ENCODE assay signal across 18 cellular contexts in the genomic region with DNA sequence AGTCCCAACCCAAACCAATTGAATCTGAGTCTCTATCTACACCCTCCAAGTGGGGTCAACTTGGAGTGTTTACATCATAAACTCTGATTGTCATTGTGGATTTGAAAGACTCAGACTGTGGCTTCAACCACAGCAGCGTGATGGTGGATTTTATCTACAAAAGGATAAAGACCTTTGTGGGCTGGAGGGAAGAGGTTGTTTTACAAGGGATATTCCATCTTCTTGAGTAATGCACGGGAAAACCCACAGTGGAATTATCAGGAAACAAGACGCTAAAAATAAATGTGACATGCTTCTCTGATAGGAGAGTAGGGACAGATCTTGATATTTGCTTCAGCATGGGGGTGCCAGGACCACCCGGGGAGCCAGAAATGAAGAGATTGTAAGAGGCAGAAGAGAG.
"Had no signal": no experiment of that assay in that cellular context is flagged by ENCODE, and none has a peak within 500 bp of the region (broad histone marks: within the 10 kb centered on the region; RNA-seq: fewer than 3 reads in every experiment).

No MANE protein-coding gene starts in this region.

- H3K36me3 ChIP-seq: adrenal gland, breast epithelium, right lobe of liver, tibial artery, vagina had no signal

- H3K36me3 Mint-ChIP-seq: stimulated activated memory B cell treated with anti-CD40 and anti-IgM and Interleukin-4, amounts not matched to agents 10 μg/mL and 1 μg/mL and 100 μg/mL, for 72 hours had no signal

- H3K9me3 ChIP-seq: adrenal gland, psoas muscle, right lobe of liver, tibial artery, vagina had no signal

- H3K4me3 ChIP-seq: adrenal gland, breast epithelium, psoas muscle, right lobe of liver, tibial artery, vagina had no signal

- H3K27me3 Mint-ChIP-seq: stimulated activated memory B cell treated with anti-CD40 and anti-IgM and Interleukin-4, amounts not matched to agents 10 μg/mL and 1 μg/mL and 100 μg/mL, for 72 hours had no signal

- ATAC-seq: activated CD4-positive, alpha-beta T cell treated with anti-CD3 and anti-CD28 coated beads for 36 hours; activated T-cell treated with anti-CD3 and anti-CD28 coated beads, Interleukin-2, amount 50 U/mL, for 4 hours; psoas muscle; right lobe of liver; stimulated activated memory B cell treated with anti-CD40 and anti-IgM and Interleukin-4, amounts not matched to agents 10 μg/mL and 1 μg/mL and 100 μg/mL, for 72 hours had no signal

- H3K4me1 Mint-ChIP-seq: activated CD4-positive, alpha-beta T cell treated with anti-CD3 and anti-CD28 coated beads for 36 hours; immature natural killer cell; nephron progenitor cell; stimulated activated memory B cell treated with anti-CD40 and anti-IgM and Interleukin-4, amounts not matched to agents 10 μg/mL and 1 μg/mL and 100 μg/mL, for 72 hours had no signal

- H3K4me1 ChIP-seq: adrenal gland, breast epithelium, psoas muscle, right lobe of liver, tibial artery, vagina had no signal

- H3K27ac ChIP-seq: adrenal gland, breast epithelium, psoas muscle, right lobe of liver, tibial artery, vagina had no signal

- H3K4me3 Mint-ChIP-seq: activated CD4-positive, alpha-beta memory T cell treated with anti-CD3 and anti-CD28 coated beads for 36 hours; activated CD4-positive, alpha-beta T cell treated with anti-CD3 and anti-CD28 coated beads for 36 hours; activated T-cell treated with anti-CD3 and anti-CD28 coated beads, Interleukin-2, amount 50 U/mL, for 4 hours; immature natural killer cell; nephron progenitor cell; stimulated activated memory B cell treated with anti-CD40 and anti-IgM and Interleukin-4, amounts not matched to agents 10 μg/mL and 1 μg/mL and 100 μg/mL, for 72 hours; T-helper 1 cell treated with Interleukin-12 subunit alpha and Interleukin-12 subunit beta and Interleukin-4 antibody, amounts not matched to agents 30 μg/mL and 1 μg/mL, for 36 hours had no signal

- H3K27ac Mint-ChIP-seq: activated CD4-positive, alpha-beta memory T cell treated with anti-CD3 and anti-CD28 coated beads for 36 hours; activated CD4-positive, alpha-beta T cell treated with anti-CD3 and anti-CD28 coated beads for 36 hours; nephron progenitor cell; stimulated activated memory B cell treated with anti-CD40 and anti-IgM and Interleukin-4, amounts not matched to agents 10 μg/mL and 1 μg/mL and 100 μg/mL, for 72 hours; T-helper 1 cell treated with Interleukin-12 subunit alpha and Interleukin-12 subunit beta and Interleukin-4 antibody, amounts not matched to agents 30 μg/mL and 1 μg/mL, for 36 hours had no signal

- H3K27me3 ChIP-seq: adrenal gland, breast epithelium, right lobe of liver, tibial artery, vagina had no signal

- DNase-seq: activated CD4-positive, alpha-beta memory T cell treated with anti-CD3 and anti-CD28 coated beads for 36 hours; activated CD4-positive, alpha-beta T cell treated with anti-CD3 and anti-CD28 coated beads for 36 hours; activated effector memory CD4-positive, alpha-beta T cell treated with Interleukin-2 at 50 U/mL for 16 hours; activated naive CD4-positive, alpha-beta T cell treated with anti-CD3 and anti-CD28 coated beads, Interleukin-2, amount 50 U/mL, for 16 hours; activated T-cell treated with anti-CD3 and anti-CD28 coated beads, Interleukin-2, amount 50 U/mL, for 4 hours; cerebellar nuclear complex; effector CD8-positive, alpha-beta T cell; foreskin melanocyte; immature natural killer cell; nephron progenitor cell; psoas muscle; right lobe of liver; tibial artery had no signal
